ENCODE assay signal across 1 cellular context in genomic region chr11:10303558-10304363, GRCh38.
TF ChIP-seq lines count a peak whose summit lies in the region.

No MANE protein-coding gene starts in this region.

TF ChIP-seq in IMR-90, 13 proteins besides CTCF, POLR2A, EP300 and RAD21 (continued from another document):
- no peak for TF ChIP-seq ELK1 (IDR thresholded peaks at IDR 0.05; ENCODE audit: borderline replicate concordance, low read depth, low read length)
